ENCODE assay signal across 1 cellular context in the genomic region with DNA sequence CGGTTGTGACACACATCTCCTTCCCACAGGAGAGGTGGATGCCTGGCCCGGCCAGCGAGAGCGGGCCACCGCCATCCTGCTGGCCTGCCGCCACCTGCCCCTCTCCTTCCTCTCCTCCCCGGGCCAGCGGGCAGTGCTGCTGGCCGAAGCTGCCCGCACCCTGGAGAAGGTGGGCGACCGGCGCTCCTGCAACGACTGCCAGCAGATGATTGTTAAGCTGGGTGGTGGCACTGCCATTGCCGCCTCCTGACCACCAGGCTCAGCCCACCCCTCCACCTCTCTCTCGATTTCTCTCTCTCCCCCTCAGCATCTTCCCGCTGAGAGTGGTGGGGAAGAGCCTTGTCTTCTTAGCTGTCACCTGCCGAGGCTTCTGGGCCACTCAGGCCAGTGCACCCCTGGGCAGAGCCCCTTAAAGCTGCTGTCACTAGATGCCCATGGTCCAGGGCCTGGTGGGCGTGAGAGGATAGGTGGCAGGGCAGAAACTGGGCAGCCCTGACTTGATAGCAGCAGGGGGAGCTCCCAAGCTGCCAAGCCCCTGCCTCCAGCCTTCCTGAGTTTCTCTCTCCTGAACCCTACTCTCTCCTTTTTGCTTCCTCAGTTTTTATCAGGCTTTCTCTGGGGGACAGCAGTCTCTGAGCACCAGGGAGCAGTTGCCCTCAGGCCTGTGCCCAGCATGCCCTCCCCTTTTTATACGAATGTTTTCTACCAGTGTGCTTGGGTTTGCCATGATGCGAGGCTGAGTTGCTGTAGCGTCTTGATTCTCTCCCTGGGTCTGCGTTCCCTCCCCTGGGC.
TF ChIP-seq lines count a peak whose summit lies in the region.

No MANE protein-coding gene starts in this region.

TF ChIP-seq in K562, 482 proteins besides CTCF, POLR2A, EP300 and RAD21:
- no peak for TF ChIP-seq ETS2 (tag; IDR thresholded peaks at IDR 0.05; ENCODE audit: borderline replicate concordance, poor library complexity, severe bottlenecking)
- TF ChIP-seq RBM22 (IDR thresholded peaks at IDR 0.05; ENCODE audit: low read depth, low read length, poor library complexity, severe bottlenecking) = peak; percentile 64
- no peak for TF ChIP-seq TBP (optimal IDR thresholded peaks at IDR 0.05; ENCODE audit: low read depth, low read length)
- peak; percentile 65 for TF ChIP-seq POLR2G (IDR thresholded peaks at IDR 0.05; ENCODE audit: low read depth, low read length)
- no peak for TF ChIP-seq TAF9B (IDR thresholded peaks at IDR 0.05; ENCODE audit: partially characterized antibody)
TF ChIP-seq in K562: peak in this region for 2.
